In genomic region chr2:67400560-67401464, GRCh38 we compare ENCODE assay signal across 2 cellular contexts.
A peak's percentile ranks its signal among the peaks of the same experiment; 100 is the strongest.
TF ChIP-seq lines count a peak whose summit lies in the region.

No MANE protein-coding gene starts in this region.

TF ChIP-seq in SK-N-SH, 30 proteins besides CTCF, POLR2A, EP300 and RAD21 (continued from another document):
- no peak for TF ChIP-seq RXRA (IDR thresholded peaks at IDR 0.05; ENCODE audit: borderline replicate concordance, low read depth)
- no peak for TF ChIP-seq RFX5 (IDR thresholded peaks at IDR 0.05; ENCODE audit: low read length)
- TF ChIP-seq JUND (IDR thresholded peaks at IDR 0.05), result peak; percentile 51
- no peak for TF ChIP-seq POLR2AphosphoS5 (IDR thresholded peaks at IDR 0.05; ENCODE audit: low read depth, low read length)
- 0 out of 2 replicates have a peak, but pooled peaks have one; percentile 25 for TF ChIP-seq TCF12 (IDR thresholded peaks at IDR 0.05)

TF ChIP-seq in WTC11, 78 proteins besides CTCF, POLR2A, EP300 and RAD21 (continued from another document):
- TF ChIP-seq CDX4 (CRISPR knock-in tag; IDR thresholded peaks at IDR 0.05; ENCODE audit: borderline replicate concordance), result no peak
- TF ChIP-seq, protein P1, sequence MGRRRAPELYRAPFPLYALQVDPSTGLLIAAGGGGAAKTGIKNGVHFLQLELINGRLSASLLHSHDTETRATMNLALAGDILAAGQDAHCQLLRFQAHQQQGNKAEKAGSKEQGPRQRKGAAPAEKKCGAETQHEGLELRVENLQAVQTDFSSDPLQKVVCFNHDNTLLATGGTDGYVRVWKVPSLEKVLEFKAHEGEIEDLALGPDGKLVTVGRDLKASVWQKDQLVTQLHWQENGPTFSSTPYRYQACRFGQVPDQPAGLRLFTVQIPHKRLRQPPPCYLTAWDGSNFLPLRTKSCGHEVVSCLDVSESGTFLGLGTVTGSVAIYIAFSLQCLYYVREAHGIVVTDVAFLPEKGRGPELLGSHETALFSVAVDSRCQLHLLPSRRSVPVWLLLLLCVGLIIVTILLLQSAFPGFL (CRISPR knock-in tag; IDR thresholded peaks at IDR 0.05; ENCODE audit: borderline replicate concordance), result no peak
- TF ChIP-seq ELF4 (CRISPR knock-in tag; IDR thresholded peaks at IDR 0.05; ENCODE audit: low read depth), result no peak
TF ChIP-seq in WTC11: peak in this region for 0.
